Comparison of ENCODE assay signal across 8 cellular contexts in the genomic region with DNA sequence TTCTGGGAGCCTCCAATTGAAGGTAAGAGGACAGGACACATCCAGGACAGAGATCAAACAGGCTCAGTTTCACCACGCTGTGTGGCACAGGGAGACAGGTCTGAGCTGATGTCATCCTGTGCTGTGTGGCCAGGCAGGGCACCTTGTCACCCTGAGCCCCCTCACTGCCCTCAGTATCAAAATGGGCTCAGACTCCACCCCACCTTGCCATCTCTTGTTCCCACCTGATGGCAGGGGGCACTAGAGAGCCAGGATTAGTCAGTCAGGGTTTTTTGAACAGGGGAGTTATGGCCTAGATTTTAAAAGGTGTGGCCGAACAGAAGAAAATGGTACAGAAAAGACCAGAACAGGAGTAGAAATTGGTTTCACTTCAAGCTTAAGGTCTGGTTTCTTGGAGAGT. TPM values are rescaled to one million over a fixed set of nuclear protein-coding genes. Genes with fewer than 3 reads are reported as not detected.
DNase-seq lines count a peak whose midpoint lies in the region; ATAC-seq and TF ChIP-seq lines count a peak whose summit lies in the region.

No MANE protein-coding gene starts in this region.

- no peaks in the 10 kb centered on the region for H3K9me3 Mint-ChIP-seq in activated CD8-positive, alpha-beta T cell treated with anti-CD3 and anti-CD28 coated beads, Interleukin-2, amount 10 ng/mL, durations not matched to agents 7 days and 5 days (ENCODE audit: insufficient read depth)
- H3K9me3 Mint-ChIP-seq in type B pancreatic cell = no peaks in the 10 kb centered on the region

- no peaks in the 10 kb centered on the region for H3K27me3 Mint-ChIP-seq in activated CD8-positive, alpha-beta T cell treated with anti-CD3 and anti-CD28 coated beads, Interleukin-2, amount 10 ng/mL, durations not matched to agents 7 days and 5 days (ENCODE audit: low read depth)
- no peaks in the 10 kb centered on the region for H3K27me3 Mint-ChIP-seq in type B pancreatic cell

- CTCF ChIA-PET in activated CD8-positive, alpha-beta T cell treated with anti-CD3 and anti-CD28 coated beads, Interleukin-2, amount 10 ng/mL, durations not matched to agents 7 days and 5 days (lab: Charles Lee) = interaction anchor here (0.5 to 16.9 kb wide), 22 partner anchors 9 to 284 kb away, joined by 3 to 168 read pairs (median 4); a partner anchor contains a TSS

- no peaks in the 10 kb centered on the region for H3K36me3 ChIP-seq in MM.1S (replicated peaks; ENCODE audit: insufficient read depth, low read length)
- H3K36me3 ChIP-seq in hepatocyte (replicated peaks; ENCODE audit: insufficient read depth, low read depth) = no peaks in the 10 kb centered on the region

- H3K4me1 Mint-ChIP-seq in activated CD8-positive, alpha-beta T cell treated with anti-CD3 and anti-CD28 coated beads, Interleukin-2, amount 10 ng/mL, durations not matched to agents 7 days and 5 days (ENCODE audit: low read depth) = peaks cover 48% of the 10 kb centered on the region
- H3K4me1 Mint-ChIP-seq in type B pancreatic cell (ENCODE audit: unreplicated experiment) = peaks cover 24% of the 10 kb centered on the region

- H2AFZ ChIP-seq in MM.1S (ENCODE audit: low read length) (no peak overlapping the region), hepatocyte (no peak overlapping the region)

- no peak overlapping the region for H3K27ac Mint-ChIP-seq in activated CD8-positive, alpha-beta T cell treated with anti-CD3 and anti-CD28 coated beads, Interleukin-2, amount 10 ng/mL, durations not matched to agents 7 days and 5 days
- peak overlapping the region; percentile 22 for H3K27ac Mint-ChIP-seq in type B pancreatic cell

- no peaks in the 10 kb centered on the region for H3K27me3 ChIP-seq in MM.1S (replicated peaks; ENCODE audit: insufficient read depth, low read length)
- H3K27me3 ChIP-seq in hepatocyte = no peaks in the 10 kb centered on the region

- no peak overlapping the region for H3K9ac ChIP-seq in MM.1S (ENCODE audit: low read length)

- DNase-seq in NCI-H2227 (lab: John Stamatoyannopoulos, UW; ENCODE audit: unreplicated experiment) (peak; percentile 27), NCI-H2227 treated with DMSO at 0.1 percent for 48 hours (lab: John Stamatoyannopoulos, UW) (no peak), MM.1S (peak; percentile 41), hepatocyte (ENCODE audit: low spot score) (no peak), type B pancreatic cell (ENCODE audit: extremely low spot score, unreplicated experiment) (no peak), LoVo (ENCODE audit: low spot score) (no peak)
- DNase-seq in activated CD8-positive, alpha-beta T cell treated with anti-CD3 and anti-CD28 coated beads, Interleukin-2, amount 10 ng/mL, durations not matched to agents 7 days and 5 days = peak; percentile 73

- H3K4me2 ChIP-seq in MM.1S (ENCODE audit: low read depth, low read length) (no peak overlapping the region), hepatocyte (no peak overlapping the region)

- no peaks in the 10 kb centered on the region for H4K20me1 ChIP-seq in MM.1S (ENCODE audit: insufficient read depth, low read length)
- H4K20me1 ChIP-seq in hepatocyte (ENCODE audit: insufficient read depth, poor library complexity, severe bottlenecking) = no peaks in the 10 kb centered on the region

- H3F3A ChIP-seq in MM.1S (ENCODE audit: insufficient read depth, low read length) = peaks cover 19% of the 10 kb centered on the region; the same call in 1 of the 2 replicates

- H3K4me1 ChIP-seq in MM.1S (ENCODE audit: low read length) (peaks cover 32% of the 10 kb centered on the region), hepatocyte (ENCODE audit: insufficient read depth) (peaks cover 7% of the 10 kb centered on the region)

- H3K9me3 ChIP-seq in MM.1S (replicated peaks; ENCODE audit: insufficient read depth, low read length) = no peaks in the 10 kb centered on the region
- no peaks in the 10 kb centered on the region for H3K9me3 ChIP-seq in hepatocyte (ENCODE audit: low read depth)

- no peak overlapping the region for H3K4me3 ChIP-seq in MM.1S (ENCODE audit: low read length)
- no peak overlapping the region for H3K4me3 ChIP-seq in hepatocyte

- H3K79me2 ChIP-seq in MM.1S (ENCODE audit: low read length) = peaks cover 14% of the 10 kb centered on the region
- H3K79me2 ChIP-seq in hepatocyte = no peaks in the 10 kb centered on the region

- peaks cover 29% of the 10 kb centered on the region for H3K36me3 Mint-ChIP-seq in activated CD8-positive, alpha-beta T cell treated with anti-CD3 and anti-CD28 coated beads, Interleukin-2, amount 10 ng/mL, durations not matched to agents 7 days and 5 days (ENCODE audit: low read depth)
- H3K36me3 Mint-ChIP-seq in type B pancreatic cell = peaks cover 6% of the 10 kb centered on the region

- TF ChIP-seq CTCF in MM.1S (IDR thresholded peaks at IDR 0.05; ENCODE audit: low read length) (peak; percentile 53), hepatocyte (IDR thresholded peaks at IDR 0.05; ENCODE audit: poor library complexity) (peak; percentile 26), type B pancreatic cell (conservative IDR thresholded peaks at IDR 0.05) (peak; percentile 42)

- H3K27ac ChIP-seq in MM.1S (ENCODE audit: low read length) = no peak overlapping the region
- no peak overlapping the region for H3K27ac ChIP-seq in hepatocyte

- WGBS in hepatocyte (ENCODE audit: low lambda C conversion rate, missing lambda C conversion rate) = 95% methylated on average over 2 of the region's 2 CpGs

- no peak overlapping the region for H3K4me3 Mint-ChIP-seq in activated CD8-positive, alpha-beta T cell treated with anti-CD3 and anti-CD28 coated beads, Interleukin-2, amount 10 ng/mL, durations not matched to agents 7 days and 5 days
- peak overlapping the region; percentile 73 for H3K4me3 Mint-ChIP-seq in type B pancreatic cell

- ATAC-seq in activated CD8-positive, alpha-beta T cell treated with anti-CD3 and anti-CD28 coated beads, Interleukin-2, amount 10 ng/mL, durations not matched to agents 7 days and 5 days = peak; percentile 18
- ATAC-seq in HG03432 (IDR thresholded peaks at IDR 0.05; ENCODE audit: unreplicated experiment) = no peak

- H3K9me2 ChIP-seq in MM.1S (replicated peaks; ENCODE audit: insufficient read depth, low read length) = no peaks in the 10 kb centered on the region
- H3K9me2 ChIP-seq in hepatocyte (replicated peaks; ENCODE audit: insufficient read depth) = no peaks in the 10 kb centered on the region

- POLR2A ChIA-PET in activated CD8-positive, alpha-beta T cell treated with anti-CD3 and anti-CD28 coated beads, Interleukin-2, amount 10 ng/mL, durations not matched to agents 7 days and 5 days (lab: Charles Lee) = interaction anchor here (1.0 to 4.0 kb wide), 2 partner anchors 101 to 130 kb away, joined by 3 to 30 read pairs; a partner anchor contains a TSS

RNA-seq across cellular contexts. Expression of a gene that starts 2.6 kb away (rescaled TPM):
- total RNA-seq in activated CD8-positive, alpha-beta T cell treated with anti-CD3 and anti-CD28 coated beads, Interleukin-2, amount 10 ng/mL, durations not matched to agents 7 days and 5 days = 10 to 100 TPM; 45.2 to 46.8 TPM
- total RNA-seq in hepatocyte (21.7 and 29.2 TPM in 2 replicates), type B pancreatic cell (ENCODE audit: low replicate concordance) (36.0 and 63.5 TPM in 2 replicates)
- 46.7 and 60.2 TPM in 2 replicates for polyA plus RNA-seq in hepatocyte

RNA-seq across cellular contexts. Expression of a gene that starts 4.1 kb away (rescaled TPM):
- under 1 TPM; 0.16 to 0.29 TPM for total RNA-seq in activated CD8-positive, alpha-beta T cell treated with anti-CD3 and anti-CD28 coated beads, Interleukin-2, amount 10 ng/mL, durations not matched to agents 7 days and 5 days
- total RNA-seq in hepatocyte = not detected in 2 replicates
- 0.34 and 0.46 TPM in 2 replicates for polyA plus RNA-seq in hepatocyte
- 0.36 TPM in 1 of 2 replicates, not detected in the other for total RNA-seq in type B pancreatic cell (ENCODE audit: low replicate concordance)

RNA-seq across cellular contexts. Expression of a gene that starts 6.0 kb away (rescaled TPM):
- 10 to 100 TPM; 71.9 to 72.9 TPM for total RNA-seq in activated CD8-positive, alpha-beta T cell treated with anti-CD3 and anti-CD28 coated beads, Interleukin-2, amount 10 ng/mL, durations not matched to agents 7 days and 5 days
- total RNA-seq in hepatocyte (1.6 and 3.6 TPM in 2 replicates), type B pancreatic cell (ENCODE audit: low replicate concordance) (0.72 and 1.3 TPM in 2 replicates)
- 1.4 and 2.2 TPM in 2 replicates for polyA plus RNA-seq in hepatocyte

RNA-seq across cellular contexts. Expression of a gene that starts 20.3 kb away (rescaled TPM):
- under 1 TPM; 0.23 to 0.47 TPM for total RNA-seq in activated CD8-positive, alpha-beta T cell treated with anti-CD3 and anti-CD28 coated beads, Interleukin-2, amount 10 ng/mL, durations not matched to agents 7 days and 5 days
- 0.04 and 0.63 TPM in 2 replicates for total RNA-seq in hepatocyte
- 0.45 and 1.4 TPM in 2 replicates for polyA plus RNA-seq in hepatocyte
- 1.7 and 3.3 TPM in 2 replicates for total RNA-seq in type B pancreatic cell (ENCODE audit: low replicate concordance)

RNA-seq across cellular contexts. Expression of a gene that starts 36.2 kb away (rescaled TPM):
- total RNA-seq in activated CD8-positive, alpha-beta T cell treated with anti-CD3 and anti-CD28 coated beads, Interleukin-2, amount 10 ng/mL, durations not matched to agents 7 days and 5 days = 100 to 1,000 TPM; 102 to 107 TPM
- total RNA-seq in hepatocyte (123 and 158 TPM in 2 replicates), type B pancreatic cell (ENCODE audit: low replicate concordance) (85.6 and 107 TPM in 2 replicates)
- 172 and 184 TPM in 2 replicates for polyA plus RNA-seq in hepatocyte

Comparison
In these comparisons a context has a peak if more than half of its experiments do, and no peak if none do; other contexts are left out.
1. DNase-seq: peak in NCI-H2227 (single experiment), MM.1S (single experiment) and activated CD8-positive, alpha-beta T cell treated with anti-CD3 and anti-CD28 coated beads, Interleukin-2, amount 10 ng/mL, durations not matched to agents 7 days and 5 days (single experiment); none in NCI-H2227 treated with DMSO at 0.1 percent for 48 hours (single experiment), hepatocyte (single experiment), type B pancreatic cell (single experiment) and LoVo (single experiment).
2. RNA of a gene that starts 6.0 kb away (total RNA-seq): 71.9 to 72.9 TPM in activated CD8-positive, alpha-beta T cell treated with anti-CD3 and anti-CD28 coated beads, Interleukin-2, amount 10 ng/mL, durations not matched to agents 7 days and 5 days; 1.6 to 3.6 TPM in hepatocyte and 0.72 to 1.3 TPM in type B pancreatic cell; every median in the first group is over 10 times any median in the second.
3. Peak in every context shown above with its lines, with median percentiles within 50 percentile points of each other: CTCF ChIP-seq.